Comparison of ENCODE assay signal across 8 cellular contexts in genomic region chr22:27802389-27803079, GRCh38. TPM values are rescaled to one million over a fixed set of nuclear protein-coding genes. Genes with fewer than 3 reads are reported as not detected.
A peak's percentile ranks its signal among the peaks of the same experiment; 100 is the strongest.
DNase-seq lines count a peak whose midpoint lies in the region; ATAC-seq and TF ChIP-seq lines count a peak whose summit lies in the region.

No MANE protein-coding gene starts in this region.

- TF ChIP-seq EP300 in esophagus muscularis mucosa (IDR thresholded peaks at IDR 0.05), result no peak

- ATAC-seq in Panc1 (no peak), HG03196 (IDR thresholded peaks at IDR 0.05; ENCODE audit: unreplicated experiment) (no peak), GM18519 (IDR thresholded peaks at IDR 0.05; ENCODE audit: low FRiP score, unreplicated experiment) (no peak), GM18520 (IDR thresholded peaks at IDR 0.05; ENCODE audit: unreplicated experiment) (no peak)

- intact Hi-C loops in Panc1 (cut with micrococcal nuclease; ENCODE audit: unreplicated experiment), result loop anchor here (5.0 kb wide), 1 partner anchor 395 kb away; no protein-coding TSS in a partner anchor
- intact Hi-C loops in esophagus muscularis mucosa (cut with DNase I), result loop anchor here (5.0 to 10.0 kb wide), 2 partner anchors 608 to 1045 kb away; no protein-coding TSS in a partner anchor

- H3K4me1 ChIP-seq in BLaER1 (peaks cover 32% of the 10 kb centered on the region), Panc1 (ENCODE audit: control insufficient read depth, insufficient read depth, low read length) (0 out of 2 replicates have a peak, but pooled peaks cover 4% of the 10 kb centered on the region), esophagus muscularis mucosa (peaks cover 34 to 67% (median 58%) of the 10 kb centered on the region in 4 donors), neuron (ENCODE audit: insufficient read depth, low read length) (peaks cover 30% of the 10 kb centered on the region)

- H3K9ac ChIP-seq in BLaER1, result peak overlapping the region; percentile 80

- H3K4me2 ChIP-seq in BLaER1, result peak overlapping the region; percentile 79

- BruUV-seq in Panc1 (replicated peaks; lab: Mats Ljungman, UMichigan), result no TSS peak

- POLR2A ChIA-PET in Panc1 (lab: Charles Lee), result no interaction called here

- peaks cover 6% of the 10 kb centered on the region; the same call in 1 of the 2 replicates for H3K36me3 ChIP-seq in BLaER1
- no peaks in the 10 kb centered on the region; the same call in 1 of the 2 replicates for H3K36me3 ChIP-seq in Panc1 (ENCODE audit: control insufficient read depth, insufficient read depth, low read length)
- H3K36me3 ChIP-seq in esophagus muscularis mucosa, result peaks cover 0 to 2% (median 0%) of the 10 kb centered on the region in 4 donors
- peaks cover 13% of the 10 kb centered on the region for H3K36me3 ChIP-seq in neuron (ENCODE audit: insufficient read depth, low read length)

- H3K4me3 ChIP-seq in BLaER1, result peak overlapping the region; percentile 72
- H3K4me3 ChIP-seq in Panc1 (ENCODE audit: low read depth in 2 of 2, low read length in 2 of 2), result peak overlapping the region; percentile 53 to 58
- H3K4me3 ChIP-seq in esophagus muscularis mucosa, result peak overlapping the region; percentile 88 to 91 (median 90)
- peak overlapping the region; percentile 69 for H3K4me3 ChIP-seq in neuron (ENCODE audit: low read length)

- CTCF ChIA-PET in Panc1 (lab: Charles Lee), result no interaction called here

- H3K27me3 ChIP-seq in BLaER1, result peaks cover 27% of the 10 kb centered on the region
- no peaks in the 10 kb centered on the region for H3K27me3 ChIP-seq in Panc1 (ENCODE audit: control insufficient read depth, insufficient read depth, low read length)
- peaks cover 0 to 18% (median 0%) of the 10 kb centered on the region in 4 donors for H3K27me3 ChIP-seq in esophagus muscularis mucosa
- no peaks in the 10 kb centered on the region for H3K27me3 ChIP-seq in neuron (ENCODE audit: insufficient read depth, low read length)

- TF ChIP-seq POLR2A in esophagus muscularis mucosa (IDR thresholded peaks at IDR 0.05; ENCODE audit: low read depth), result no peak

- in situ Hi-C loops in Panc1 (cut with HindIII; ENCODE audit: low pct_unique_long_range_greater_than_20kb, low sequenced_read_pairs), result no loop called here

- TF ChIP-seq CTCF in Panc1 (IDR thresholded peaks at IDR 0.05), result no peak
- no peak for TF ChIP-seq CTCF in esophagus muscularis mucosa (IDR thresholded peaks at IDR 0.05)

- no peak overlapping the region for H2AFZ ChIP-seq in neuron (ENCODE audit: low read depth, low read length)

- DNase-seq in Panc1 (ENCODE audit: low read depth, low spot score) (no peak), esophagus muscularis mucosa (ENCODE audit: extremely low spot score) (no peak), NCI-H345 (lab: John Stamatoyannopoulos, UW) (no peak)

- H4K20me1 ChIP-seq in BLaER1, result peaks cover 12% of the 10 kb centered on the region; the same call in 1 of the 2 replicates

- H3K27ac ChIP-seq in BLaER1, result peak overlapping the region; percentile 73
- H3K27ac ChIP-seq in Panc1 (ENCODE audit: low read length), result no peak overlapping the region
- H3K27ac ChIP-seq in esophagus muscularis mucosa (replicated peaks in 1 of 4), result peak overlapping the region; percentile 92 to 95 (median 92)

- H3K9me3 ChIP-seq in BLaER1 (peaks cover 19% of the 10 kb centered on the region), Panc1 (ENCODE audit: control insufficient read depth, insufficient read depth, low read depth, low read length) (no peaks in the 10 kb centered on the region), esophagus muscularis mucosa (no peaks in the 10 kb centered on the region), neuron (ENCODE audit: low read length) (no peaks in the 10 kb centered on the region)

- 53% methylated on average over 15 of the region's 33 CpGs for WGBS in esophagus muscularis mucosa

RNA-seq across cellular contexts. Expression of gene MN1, which starts 1.0 kb away (rescaled TPM):
- total RNA-seq in Panc1 (2021; ENCODE audit: unreplicated experiment) (0.51 TPM), esophagus muscularis mucosa (10 to 100 TPM; 16.2 to 47.3 (median 29.0) TPM)
- 0.39 TPM for polyA plus RNA-seq in Panc1 (2012; ENCODE audit: insufficient read length)

Comparison
In these comparisons a context has a peak if more than half of its experiments do, and no peak if none do; other contexts are left out.
1. RNA of gene MN1, which starts 1.0 kb away (total RNA-seq): 16.2 to 47.3 TPM in esophagus muscularis mucosa; 0.51 TPM in Panc1 (single experiment); every median in the first group is over 10 times any median in the second.
2. Peak in every context shown above with its lines, with median percentiles within 50 percentile points of each other: H3K4me3 ChIP-seq.